ENCODE assay signal across 1 cellular context in the genomic region with DNA sequence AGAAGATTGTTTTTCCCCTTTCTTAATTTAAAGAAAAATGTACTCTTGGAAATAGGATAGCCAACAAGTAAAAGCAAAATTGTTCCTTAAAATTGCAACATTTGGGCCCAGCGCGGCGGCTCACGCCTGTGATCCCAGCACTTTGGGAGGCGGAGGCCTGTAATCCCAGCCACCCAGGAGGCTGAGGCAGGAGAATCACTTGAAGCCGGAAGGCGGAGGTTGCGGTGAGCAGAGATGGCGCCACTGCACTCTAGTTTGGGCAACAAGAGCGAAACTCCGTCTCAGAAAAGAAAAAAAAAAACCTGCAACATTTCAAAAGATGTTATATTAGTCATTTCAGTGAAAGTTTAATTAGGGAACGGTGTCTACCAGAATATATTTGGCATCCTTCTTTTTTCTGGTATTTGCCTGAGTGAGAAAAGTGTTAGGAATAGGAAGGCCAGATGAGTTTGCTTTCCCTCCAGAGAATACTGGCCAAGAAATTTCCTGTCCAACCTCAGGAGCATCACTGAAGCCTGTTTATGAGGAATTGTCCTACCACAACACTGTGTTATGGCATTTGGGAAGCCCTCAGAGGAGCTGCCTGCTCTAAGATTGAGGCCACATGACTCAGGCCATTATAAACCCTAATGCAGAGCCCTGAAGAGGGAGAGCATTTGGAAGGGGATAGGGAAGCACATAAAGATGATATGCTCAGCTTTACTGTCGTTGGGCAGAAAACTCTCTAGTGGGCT.
TF ChIP-seq lines count a peak whose summit lies in the region.

No MANE protein-coding gene starts in this region.

TF ChIP-seq in IMR-90, 13 proteins besides CTCF, POLR2A, EP300 and RAD21:
- TF ChIP-seq, protein P1, sequence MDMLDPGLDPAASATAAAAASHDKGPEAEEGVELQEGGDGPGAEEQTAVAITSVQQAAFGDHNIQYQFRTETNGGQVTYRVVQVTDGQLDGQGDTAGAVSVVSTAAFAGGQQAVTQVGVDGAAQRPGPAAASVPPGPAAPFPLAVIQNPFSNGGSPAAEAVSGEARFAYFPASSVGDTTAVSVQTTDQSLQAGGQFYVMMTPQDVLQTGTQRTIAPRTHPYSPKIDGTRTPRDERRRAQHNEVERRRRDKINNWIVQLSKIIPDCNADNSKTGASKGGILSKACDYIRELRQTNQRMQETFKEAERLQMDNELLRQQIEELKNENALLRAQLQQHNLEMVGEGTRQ (IDR thresholded peaks at IDR 0.05; ENCODE audit: low read depth, low read length), result peak; percentile 12; the same call in 1 of the 2 replicates
- TF ChIP-seq MXI1 (IDR thresholded peaks at IDR 0.05; ENCODE audit: borderline replicate concordance, low read depth, low read length) (no peak), CHD1 (IDR thresholded peaks at IDR 0.05; ENCODE audit: low read depth, low read length) (no peak), CEBPB (IDR thresholded peaks at IDR 0.05; ENCODE audit: low read depth, low read length) (no peak), MAZ (IDR thresholded peaks at IDR 0.05; ENCODE audit: borderline replicate concordance, low read depth, low read length) (no peak), RCOR1 (IDR thresholded peaks at IDR 0.05; ENCODE audit: insufficient replicate concordance, low read length) (no peak)
